In genomic region chr2:37196320-37197195, GRCh38 we compare ENCODE assay signal across 8 cellular contexts. TPM values are rescaled to one million over a fixed set of nuclear protein-coding genes. Genes with fewer than 3 reads are reported as not detected.
DNase-seq lines count a peak whose midpoint lies in the region; ATAC-seq lines count a peak whose summit lies in the region.

CEBPZOS (plus strand) TSS chr2:37196496; CDS start chr2:37199705, 3,209 bp downstream.

- peak within 1 kb of the TSS; percentile 85 for H3K4me3 ChIP-seq in endocrine pancreas (ENCODE audit: control insufficient read depth, insufficient read depth, low read length)

- peak; percentile 72 for ATAC-seq in GM21367 (IDR thresholded peaks at IDR 0.05; ENCODE audit: unreplicated experiment)

- peak within 1 kb of the TSS; percentile 98 for H3K9ac ChIP-seq in endocrine pancreas (ENCODE audit: control insufficient read depth, insufficient read depth, low read length)

- no peaks in the 10 kb centered on the region for H3K27me3 ChIP-seq in endocrine pancreas (ENCODE audit: control insufficient read depth, insufficient read depth, low read length)

- no peaks in the 10 kb centered on the region for H3K36me3 ChIP-seq in endocrine pancreas (ENCODE audit: control insufficient read depth, insufficient read depth, low read length)

- H3K9me3 ChIP-seq in endocrine pancreas (ENCODE audit: control insufficient read depth, low read length): no peaks in the 10 kb centered on the region

- no peaks in the 10 kb centered on the region for H3K4me1 ChIP-seq in endocrine pancreas (ENCODE audit: control insufficient read depth, insufficient read depth, low read length)

- DNase-seq in COR-L47 (lab: John Stamatoyannopoulos, UW): peak; percentile 72
- peak in 73 of 76 experiments; percentile 18 to 86 (median 68) for DNase-seq in HUDEP-2 (lab: John Stamatoyannopoulos, UW; ENCODE audit: unreplicated experiment in 76 of 76)
- DNase-seq in NOMO-1 treated with dmso at 0.1 percent for 144 hours (lab: John Stamatoyannopoulos, UW; ENCODE audit: unreplicated experiment): peak; percentile 61
- DNase-seq in activated CD8-positive, alpha-beta memory T cell treated with anti-CD3 and anti-CD28 coated beads for 48 hours (ENCODE audit: low read depth in 2 of 3, low spot score in 2 of 3): peak; percentile 75 to 95 (median 88)
- DNase-seq in mesenteric fat pad (ENCODE audit: low spot score): peak; percentile 95
- peak; percentile 86 for DNase-seq in stimulated activated CD8-positive, alpha-beta memory T cell treated with anti-CD3 and anti-CD28 coated beads, Interleukin-4, amount 100 ng/mL, for 1 hour (ENCODE audit: low read depth in 2 of 2, low spot score in 1 of 2)

RNA-seq across cellular contexts. Expression of gene CEBPZOS, which starts in this region (rescaled TPM):
- total RNA-seq in mesenteric fat pad: 40.2 TPM

Comparison
In these comparisons a context has a peak if more than half of its experiments do, and no peak if none do; other contexts are left out.
1. Peak in every context shown above with its lines: DNase-seq, ATAC-seq and H3K4me3 ChIP-seq.